ENCODE assay signal across 8 cellular contexts in the genomic region with DNA sequence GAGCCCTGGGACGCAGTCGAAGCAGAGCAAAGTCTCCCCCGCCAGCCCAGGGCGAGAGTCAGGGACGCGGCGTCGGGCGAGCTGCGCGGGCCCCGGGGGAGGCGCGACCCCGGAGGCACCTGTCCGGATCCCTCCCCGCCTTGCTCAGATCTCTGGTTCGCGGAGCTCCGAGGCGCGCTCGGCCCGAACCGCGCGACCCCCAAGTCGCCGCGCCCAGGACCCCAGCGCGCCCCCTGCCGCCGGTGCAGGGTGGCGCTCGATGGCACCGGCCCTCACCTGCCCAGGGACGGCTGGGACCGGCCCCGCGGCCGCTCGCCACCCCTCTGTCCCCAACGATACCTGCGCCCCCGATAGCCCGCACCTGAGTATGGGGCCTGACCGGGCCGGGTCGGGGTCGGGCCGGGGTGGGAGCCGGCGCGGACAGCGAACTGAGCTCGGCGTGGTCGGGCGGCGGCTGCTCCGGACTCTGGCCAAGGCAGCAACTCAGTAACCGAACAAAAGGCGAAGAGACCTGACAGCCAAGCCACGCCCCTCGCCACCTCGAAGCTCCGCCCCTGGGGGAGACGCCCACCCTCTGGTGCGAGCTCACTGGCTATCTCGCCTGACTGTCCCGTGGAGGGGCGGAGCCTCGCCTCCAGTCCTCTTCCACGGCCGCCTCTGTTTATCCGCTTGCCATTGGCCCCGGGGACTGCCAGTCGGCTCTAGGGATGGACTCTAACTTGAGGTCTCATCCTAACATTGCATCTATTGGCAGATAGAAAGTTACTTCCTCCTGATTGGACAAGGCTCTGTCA. TPM values are rescaled to one million over a fixed set of nuclear protein-coding genes. Genes with fewer than 3 reads are reported as not detected.
DNase-seq lines count a peak whose midpoint lies in the region; ATAC-seq and TF ChIP-seq lines count a peak whose summit lies in the region.

JUP (minus strand) TSS at position 485 of the 794 bp plus-strand sequence. CDS start 14,857 bp downstream, outside the sequence.

- no peaks in the 10 kb centered on the region for H3K27me3 Mint-ChIP-seq in chondrocyte (ENCODE audit: low read depth)

- H3K9me3 Mint-ChIP-seq in chondrocyte (ENCODE audit: low read depth): no peaks in the 10 kb centered on the region

- no peak within 1 kb of the TSS for H3K27ac Mint-ChIP-seq in chondrocyte (ENCODE audit: unreplicated experiment)

- H3K36me3 Mint-ChIP-seq in chondrocyte (ENCODE audit: low read depth): peaks cover 2% of the 10 kb centered on the region

- DNase-seq in NCI-H345 treated with DMSO at 0.1 percent for 48 hours (lab: John Stamatoyannopoulos, UW; ENCODE audit: unreplicated experiment): peak; percentile 99
- peak; percentile 82 to 91 for DNase-seq in activated CD4-positive, alpha-beta T cell treated with anti-CD3 and anti-CD28 coated beads for 24 hours (ENCODE audit: low read depth in 2 of 2)
- DNase-seq in chondrocyte (ENCODE audit: low spot score): peak; percentile 99
- DNase-seq in islet precursor cell: peak; percentile 100
- peak; percentile 85 for DNase-seq in stimulated activated CD4-positive, alpha-beta T cell treated with anti-CD3 and anti-CD28 coated beads, Interleukin-12 subunit alpha, Interleukin-12 subunit beta, amount 100 ng/mL, for 4 hours

- peak within 1 kb of the TSS; percentile 57 for H3K4me3 Mint-ChIP-seq in chondrocyte (ENCODE audit: unreplicated experiment)

- peaks cover 22% of the 10 kb centered on the region for H3K4me1 Mint-ChIP-seq in chondrocyte (ENCODE audit: low read depth)

- peak; percentile 71 for ATAC-seq in HG03159 (IDR thresholded peaks at IDR 0.05; ENCODE audit: unreplicated experiment)
- no peak for ATAC-seq in GM18861 (IDR thresholded peaks at IDR 0.05; ENCODE audit: unreplicated experiment)

- peak; percentile 87 for TF ChIP-seq CTCF in chondrocyte (IDR thresholded peaks at IDR 0.05)

- TF ChIP-seq POLR2A in GM15510 (IDR thresholded peaks at IDR 0.05; ENCODE audit: borderline replicate concordance, extremely low read depth, insufficient read length): peak; percentile 31

RNA-seq across cellular contexts. Expression of gene JUP, which starts in this region (rescaled TPM):
- 8.1 to 22.0 TPM (median 18.8 TPM) in 3 replicates for total RNA-seq in chondrocyte
